ENCODE assay signal across 20 cellular contexts in genomic region chr1:62301726-62302390, GRCh38. TPM values are rescaled to one million over a fixed set of nuclear protein-coding genes. Genes with fewer than 3 reads are reported as not detected.
"Had no signal": no experiment of that assay in that cellular context is flagged by ENCODE, and none has a peak within 500 bp of the region (broad histone marks: within the 10 kb centered on the region; RNA-seq: fewer than 3 reads in every experiment).

No MANE protein-coding gene starts in this region.

- DNase-seq: activated CD4-positive, alpha-beta T cell treated with anti-CD3 and anti-CD28 coated beads, Interleukin-2, amount 10 ng/mL, durations not matched to agents 7 days and 5 days; activated CD8-positive, alpha-beta memory T cell treated with anti-CD3 and anti-CD28 coated beads, Interleukin-2, amount 50 U/mL, for 48 hours; activated naive CD4-positive, alpha-beta T cell; activated naive CD8-positive, alpha-beta T cell treated with anti-CD3 and anti-CD28 coated beads, Interleukin-2, amount 50 U/mL, for 24 hours; aorta; dermis blood vessel endothelial cell; effector memory CD8-positive, alpha-beta T cell; foreskin melanocyte; immature natural killer cell; mesenchymal stem cell; natural killer cell; nucleus accumbens; posterior cingulate gyrus; stimulated activated CD4-positive, alpha-beta T cell treated with anti-CD3 and anti-CD28 coated beads, Interleukin-4, amount 100 ng/mL, for 24 hours; stimulated activated naive CD4-positive, alpha-beta T cell; transverse colon had no signal

- H3K27ac ChIP-seq: epithelial cell of prostate, right atrium auricular region, skin epidermis, transverse colon had no signal

- H3K36me3 ChIP-seq: right atrium auricular region, transverse colon had no signal

- H3K4me3 ChIP-seq: right atrium auricular region, skin epidermis, transverse colon had no signal

- H3K9me3 ChIP-seq: right atrium auricular region, transverse colon had no signal

- H3K27me3 ChIP-seq: right atrium auricular region, transverse colon had no signal

RNA-seq across cellular contexts. Expression of gene KANK4, which starts 17.4 kb away (rescaled TPM):
- total RNA-seq: activated CD4-positive, alpha-beta T cell treated with anti-CD3 and anti-CD28 coated beads, Interleukin-2, amount 10 ng/mL, durations not matched to agents 7 days and 5 days; dermis blood vessel endothelial cell; fibroblast of lung; natural killer cell had no signal
